Comparison of ENCODE assay signal across 8 cellular contexts in the genomic region with DNA sequence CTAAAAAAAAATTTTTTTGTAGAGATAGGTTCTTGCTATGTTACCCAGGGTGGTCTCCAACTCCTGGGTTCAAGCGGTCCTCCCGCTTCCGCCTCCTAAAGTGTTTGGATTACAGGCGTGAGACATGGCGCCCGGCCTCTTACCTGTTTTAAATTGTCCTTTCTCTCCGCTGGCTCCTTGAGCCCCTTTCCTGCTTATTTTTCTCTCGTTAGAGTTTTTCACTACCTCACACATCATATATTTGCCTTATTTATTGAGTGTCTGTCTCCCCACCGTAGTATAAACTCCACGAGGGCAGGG. TPM values are rescaled to one million over a fixed set of nuclear protein-coding genes. Genes with fewer than 3 reads are reported as not detected.
DNase-seq lines count a peak whose midpoint lies in the region; ATAC-seq lines count a peak whose summit lies in the region.

No MANE protein-coding gene starts in this region.

- peaks cover 19% of the 10 kb centered on the region for H3K4me1 ChIP-seq in adipocyte (ENCODE audit: control insufficient read depth, insufficient read depth, low read length)
- peaks cover 1 to 17% (median 14%) of the 10 kb centered on the region in 5 donors for H3K4me1 ChIP-seq in subcutaneous abdominal adipose tissue (ENCODE audit: control insufficient read depth in 5 of 5, insufficient read depth in 5 of 5, low read length in 5 of 5)

- no peak for DNase-seq in T-helper 2 cell treated with Interferon-gamma antibody and Interleukin-4, amounts not matched to agents 5 μg/mL and 100 μg/mL, for 36 hours (ENCODE audit: low spot score)
- DNase-seq in T-helper 2 cell: no peak
- DNase-seq in adipocyte (ENCODE audit: low read depth): no peak
- DNase-seq in mucosa of gallbladder (ENCODE audit: low spot score): no peak

- no peaks in the 10 kb centered on the region for H3K9me3 Mint-ChIP-seq in T-helper 2 cell treated with Interferon-gamma antibody and Interleukin-4, amounts not matched to agents 5 μg/mL and 100 μg/mL, for 36 hours

- peaks cover 19% of the 10 kb centered on the region for H3K27me3 Mint-ChIP-seq in T-helper 2 cell treated with Interferon-gamma antibody and Interleukin-4, amounts not matched to agents 5 μg/mL and 100 μg/mL, for 36 hours (ENCODE audit: low read depth)

- peak overlapping the region; percentile 90 for H3K4me3 Mint-ChIP-seq in T-helper 2 cell treated with Interferon-gamma antibody and Interleukin-4, amounts not matched to agents 5 μg/mL and 100 μg/mL, for 36 hours

- no peaks in the 10 kb centered on the region for H3K36me3 Mint-ChIP-seq in T-helper 2 cell treated with Interferon-gamma antibody and Interleukin-4, amounts not matched to agents 5 μg/mL and 100 μg/mL, for 36 hours (ENCODE audit: low read depth)

- H3K27ac ChIP-seq in layer of hippocampus (ENCODE audit: low read depth, low read length): peak overlapping the region; percentile 66
- no peak overlapping the region for H3K27ac ChIP-seq in subcutaneous abdominal adipose tissue (ENCODE audit: low read depth, low read length)

- H3K36me3 ChIP-seq in adipocyte (ENCODE audit: control insufficient read depth, insufficient read depth, low read length, severe bottlenecking): no peaks in the 10 kb centered on the region
- no peaks in the 10 kb centered on the region for H3K36me3 ChIP-seq in subcutaneous abdominal adipose tissue (ENCODE audit: control insufficient read depth in 5 of 5, insufficient read depth in 5 of 5, low read length in 5 of 5)

- H3K27me3 ChIP-seq in adipocyte (replicated peaks; ENCODE audit: control insufficient read depth, insufficient read depth, low read length): peaks cover 20% of the 10 kb centered on the region
- H3K27me3 ChIP-seq in layer of hippocampus (ENCODE audit: control insufficient read depth, insufficient read depth, low read length): no peaks in the 10 kb centered on the region
- peaks cover 0 to 4% (median 0%) of the 10 kb centered on the region in 5 donors for H3K27me3 ChIP-seq in subcutaneous abdominal adipose tissue (ENCODE audit: control insufficient read depth in 5 of 5, insufficient read depth in 4 of 5, low read length in 5 of 5)

- ATAC-seq in GM21360 (IDR thresholded peaks at IDR 0.05; ENCODE audit: unreplicated experiment) (no peak), HG02588 (IDR thresholded peaks at IDR 0.05; ENCODE audit: unreplicated experiment) (no peak)

- H3K9me3 ChIP-seq in adipocyte (ENCODE audit: control insufficient read depth, low read length) (no peaks in the 10 kb centered on the region), subcutaneous abdominal adipose tissue (ENCODE audit: control insufficient read depth in 5 of 5, low read length in 5 of 5) (no peaks in the 10 kb centered on the region)

- H3K4me3 ChIP-seq in adipocyte (ENCODE audit: low read length): peak overlapping the region; percentile 81
- peak overlapping the region in 4 of 5 donors; percentile 55 to 74 (median 68) for H3K4me3 ChIP-seq in subcutaneous abdominal adipose tissue (ENCODE audit: low read depth in 1 of 5, low read length in 5 of 5)

- peak overlapping the region; percentile 24 for H3K27ac Mint-ChIP-seq in T-helper 2 cell treated with Interferon-gamma antibody and Interleukin-4, amounts not matched to agents 5 μg/mL and 100 μg/mL, for 36 hours

- H3K4me1 Mint-ChIP-seq in T-helper 2 cell treated with Interferon-gamma antibody and Interleukin-4, amounts not matched to agents 5 μg/mL and 100 μg/mL, for 36 hours (ENCODE audit: low read depth): peaks cover 5% of the 10 kb centered on the region

- H3K9ac ChIP-seq in adipocyte (ENCODE audit: low read length) (peak overlapping the region; percentile 64), subcutaneous abdominal adipose tissue (ENCODE audit: low read length in 5 of 5) (peak overlapping the region in 2 of 5 donors; percentile 54 to 66)

RNA-seq across cellular contexts. Expression of gene SEC14L5, which starts 0.8 kb away (rescaled TPM):
- total RNA-seq in mucosa of gallbladder: 0.49 TPM

RNA-seq across cellular contexts. Expression of gene PPL, which starts 20.4 kb away (rescaled TPM):
- total RNA-seq in mucosa of gallbladder: 62.2 TPM
